1 cellular context compared by ENCODE assay signal in the genomic region with DNA sequence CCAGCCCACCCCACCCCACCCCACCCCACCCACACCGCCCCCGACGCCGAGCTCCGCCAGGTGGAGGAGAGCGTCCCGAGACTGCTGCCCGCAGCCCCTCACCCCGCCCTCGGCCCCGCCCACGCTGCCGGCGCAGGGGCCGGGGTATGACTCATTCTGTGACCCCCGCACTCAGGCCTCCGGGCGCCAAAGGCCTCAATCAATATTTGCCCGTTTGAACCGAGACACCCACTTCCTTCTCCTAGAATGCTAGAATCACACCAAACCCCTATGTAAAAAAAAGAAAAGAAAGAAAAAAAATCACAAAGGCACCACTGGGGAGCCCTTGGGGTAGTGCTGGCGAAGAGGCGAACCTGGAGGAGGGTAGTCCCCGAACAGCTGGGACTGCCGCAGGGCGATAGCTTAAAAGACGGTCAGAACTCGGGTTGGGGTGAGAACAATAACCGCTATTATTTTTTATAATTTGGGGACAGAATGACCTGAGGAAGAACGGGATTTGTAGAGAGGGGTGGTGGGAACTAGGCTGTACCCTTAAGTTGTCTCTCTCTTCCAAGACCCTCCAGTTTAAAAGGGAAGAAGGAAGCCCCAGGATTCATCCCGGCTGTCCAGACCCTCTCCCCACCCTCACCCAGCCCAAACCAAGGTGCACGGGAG.
TF ChIP-seq lines count a peak whose summit lies in the region.

No MANE protein-coding gene starts in this region.

TF ChIP-seq in HEK293, 187 proteins besides CTCF, POLR2A, EP300 and RAD21 (continued from another document and continues in another):
- TF ChIP-seq, protein P1, sequence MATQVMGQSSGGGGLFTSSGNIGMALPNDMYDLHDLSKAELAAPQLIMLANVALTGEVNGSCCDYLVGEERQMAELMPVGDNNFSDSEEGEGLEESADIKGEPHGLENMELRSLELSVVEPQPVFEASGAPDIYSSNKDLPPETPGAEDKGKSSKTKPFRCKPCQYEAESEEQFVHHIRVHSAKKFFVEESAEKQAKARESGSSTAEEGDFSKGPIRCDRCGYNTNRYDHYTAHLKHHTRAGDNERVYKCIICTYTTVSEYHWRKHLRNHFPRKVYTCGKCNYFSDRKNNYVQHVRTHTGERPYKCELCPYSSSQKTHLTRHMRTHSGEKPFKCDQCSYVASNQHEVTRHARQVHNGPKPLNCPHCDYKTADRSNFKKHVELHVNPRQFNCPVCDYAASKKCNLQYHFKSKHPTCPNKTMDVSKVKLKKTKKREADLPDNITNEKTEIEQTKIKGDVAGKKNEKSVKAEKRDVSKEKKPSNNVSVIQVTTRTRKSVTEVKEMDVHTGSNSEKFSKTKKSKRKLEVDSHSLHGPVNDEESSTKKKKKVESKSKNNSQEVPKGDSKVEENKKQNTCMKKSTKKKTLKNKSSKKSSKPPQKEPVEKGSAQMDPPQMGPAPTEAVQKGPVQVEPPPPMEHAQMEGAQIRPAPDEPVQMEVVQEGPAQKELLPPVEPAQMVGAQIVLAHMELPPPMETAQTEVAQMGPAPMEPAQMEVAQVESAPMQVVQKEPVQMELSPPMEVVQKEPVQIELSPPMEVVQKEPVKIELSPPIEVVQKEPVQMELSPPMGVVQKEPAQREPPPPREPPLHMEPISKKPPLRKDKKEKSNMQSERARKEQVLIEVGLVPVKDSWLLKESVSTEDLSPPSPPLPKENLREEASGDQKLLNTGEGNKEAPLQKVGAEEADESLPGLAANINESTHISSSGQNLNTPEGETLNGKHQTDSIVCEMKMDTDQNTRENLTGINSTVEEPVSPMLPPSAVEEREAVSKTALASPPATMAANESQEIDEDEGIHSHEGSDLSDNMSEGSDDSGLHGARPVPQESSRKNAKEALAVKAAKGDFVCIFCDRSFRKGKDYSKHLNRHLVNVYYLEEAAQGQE (tag by site-specific recombination; IDR thresholded peaks at IDR 0.05) = no peak
- TF ChIP-seq ZFP69B (tag by site-specific recombination; IDR thresholded peaks at IDR 0.05) = no peak; the same call in 1 of the 2 replicates
- TF ChIP-seq ZNF37A (tag by site-specific recombination; IDR thresholded peaks at IDR 0.05) = no peak
- TF ChIP-seq, protein P2, sequence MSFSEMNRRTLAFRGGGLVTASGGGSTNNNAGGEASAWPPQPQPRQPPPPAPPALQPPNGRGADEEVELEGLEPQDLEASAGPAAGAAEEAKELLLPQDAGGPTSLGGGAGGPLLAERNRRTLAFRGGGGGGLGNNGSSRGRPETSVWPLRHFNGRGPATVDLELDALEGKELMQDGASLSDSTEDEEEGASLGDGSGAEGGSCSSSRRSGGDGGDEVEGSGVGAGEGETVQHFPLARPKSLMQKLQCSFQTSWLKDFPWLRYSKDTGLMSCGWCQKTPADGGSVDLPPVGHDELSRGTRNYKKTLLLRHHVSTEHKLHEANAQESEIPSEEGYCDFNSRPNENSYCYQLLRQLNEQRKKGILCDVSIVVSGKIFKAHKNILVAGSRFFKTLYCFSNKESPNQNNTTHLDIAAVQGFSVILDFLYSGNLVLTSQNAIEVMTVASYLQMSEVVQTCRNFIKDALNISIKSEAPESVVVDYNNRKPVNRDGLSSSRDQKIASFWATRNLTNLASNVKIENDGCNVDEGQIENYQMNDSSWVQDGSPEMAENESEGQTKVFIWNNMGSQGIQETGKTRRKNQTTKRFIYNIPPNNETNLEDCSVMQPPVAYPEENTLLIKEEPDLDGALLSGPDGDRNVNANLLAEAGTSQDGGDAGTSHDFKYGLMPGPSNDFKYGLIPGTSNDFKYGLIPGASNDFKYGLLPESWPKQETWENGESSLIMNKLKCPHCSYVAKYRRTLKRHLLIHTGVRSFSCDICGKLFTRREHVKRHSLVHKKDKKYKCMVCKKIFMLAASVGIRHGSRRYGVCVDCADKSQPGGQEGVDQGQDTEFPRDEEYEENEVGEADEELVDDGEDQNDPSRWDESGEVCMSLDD (tag by site-specific recombination; IDR thresholded peaks at IDR 0.05) = peak; percentile 93
- TF ChIP-seq ZNF391 (tag by site-specific recombination; IDR thresholded peaks at IDR 0.05; ENCODE audit: borderline replicate concordance, low read depth) = peak; percentile 22
- no peak for TF ChIP-seq ZBTB8A (tag by site-specific recombination; IDR thresholded peaks at IDR 0.05)
- no peak for TF ChIP-seq ZNF555 (tag by site-specific recombination; conservative IDR thresholded peaks at IDR 0.05)
- TF ChIP-seq, protein P3, sequence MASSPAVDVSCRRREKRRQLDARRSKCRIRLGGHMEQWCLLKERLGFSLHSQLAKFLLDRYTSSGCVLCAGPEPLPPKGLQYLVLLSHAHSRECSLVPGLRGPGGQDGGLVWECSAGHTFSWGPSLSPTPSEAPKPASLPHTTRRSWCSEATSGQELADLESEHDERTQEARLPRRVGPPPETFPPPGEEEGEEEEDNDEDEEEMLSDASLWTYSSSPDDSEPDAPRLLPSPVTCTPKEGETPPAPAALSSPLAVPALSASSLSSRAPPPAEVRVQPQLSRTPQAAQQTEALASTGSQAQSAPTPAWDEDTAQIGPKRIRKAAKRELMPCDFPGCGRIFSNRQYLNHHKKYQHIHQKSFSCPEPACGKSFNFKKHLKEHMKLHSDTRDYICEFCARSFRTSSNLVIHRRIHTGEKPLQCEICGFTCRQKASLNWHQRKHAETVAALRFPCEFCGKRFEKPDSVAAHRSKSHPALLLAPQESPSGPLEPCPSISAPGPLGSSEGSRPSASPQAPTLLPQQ (tag by site-specific recombination; IDR thresholded peaks at IDR 0.05) = no peak
- TF ChIP-seq MYNN (tag by site-specific recombination; IDR thresholded peaks at IDR 0.05; ENCODE audit: borderline replicate concordance) = no peak
- no peak for TF ChIP-seq KLF16 (tag by site-specific recombination; IDR thresholded peaks at IDR 0.05)
- TF ChIP-seq, protein P4, sequence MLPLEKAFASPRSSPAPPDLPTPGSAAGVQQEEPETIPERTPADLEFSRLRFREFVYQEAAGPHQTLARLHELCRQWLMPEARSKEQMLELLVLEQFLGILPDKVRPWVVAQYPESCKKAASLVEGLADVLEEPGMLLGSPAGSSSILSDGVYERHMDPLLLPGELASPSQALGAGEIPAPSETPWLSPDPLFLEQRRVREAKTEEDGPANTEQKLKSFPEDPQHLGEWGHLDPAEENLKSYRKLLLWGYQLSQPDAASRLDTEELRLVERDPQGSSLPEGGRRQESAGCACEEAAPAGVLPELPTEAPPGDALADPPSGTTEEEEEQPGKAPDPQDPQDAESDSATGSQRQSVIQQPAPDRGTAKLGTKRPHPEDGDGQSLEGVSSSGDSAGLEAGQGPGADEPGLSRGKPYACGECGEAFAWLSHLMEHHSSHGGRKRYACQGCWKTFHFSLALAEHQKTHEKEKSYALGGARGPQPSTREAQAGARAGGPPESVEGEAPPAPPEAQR (tag by site-specific recombination; IDR thresholded peaks at IDR 0.05) = no peak; the same call in 1 of the 2 replicates
- TF ChIP-seq, protein P5, sequence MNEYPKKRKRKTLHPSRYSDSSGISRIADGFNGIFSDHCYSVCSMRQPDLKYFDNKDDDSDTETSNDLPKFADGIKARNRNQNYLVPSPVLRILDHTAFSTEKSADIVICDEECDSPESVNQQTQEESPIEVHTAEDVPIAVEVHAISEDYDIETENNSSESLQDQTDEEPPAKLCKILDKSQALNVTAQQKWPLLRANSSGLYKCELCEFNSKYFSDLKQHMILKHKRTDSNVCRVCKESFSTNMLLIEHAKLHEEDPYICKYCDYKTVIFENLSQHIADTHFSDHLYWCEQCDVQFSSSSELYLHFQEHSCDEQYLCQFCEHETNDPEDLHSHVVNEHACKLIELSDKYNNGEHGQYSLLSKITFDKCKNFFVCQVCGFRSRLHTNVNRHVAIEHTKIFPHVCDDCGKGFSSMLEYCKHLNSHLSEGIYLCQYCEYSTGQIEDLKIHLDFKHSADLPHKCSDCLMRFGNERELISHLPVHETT (tag by site-specific recombination; IDR thresholded peaks at IDR 0.05) = peak; percentile 51
- peak; percentile 27 for TF ChIP-seq KLF10 (tag by site-specific recombination; IDR thresholded peaks at IDR 0.05)
- TF ChIP-seq, protein P6, sequence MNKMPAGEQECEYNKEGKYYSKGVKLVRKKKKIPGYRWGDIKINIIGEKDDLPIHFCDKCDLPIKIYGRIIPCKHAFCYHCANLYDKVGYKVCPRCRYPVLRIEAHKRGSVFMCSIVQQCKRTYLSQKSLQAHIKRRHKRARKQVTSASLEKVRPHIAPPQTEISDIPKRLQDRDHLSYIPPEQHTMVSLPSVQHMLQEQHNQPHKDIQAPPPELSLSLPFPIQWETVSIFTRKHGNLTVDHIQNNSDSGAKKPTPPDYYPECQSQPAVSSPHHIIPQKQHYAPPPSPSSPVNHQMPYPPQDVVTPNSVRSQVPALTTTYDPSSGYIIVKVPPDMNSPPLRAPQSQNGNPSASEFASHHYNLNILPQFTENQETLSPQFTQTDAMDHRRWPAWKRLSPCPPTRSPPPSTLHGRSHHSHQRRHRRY (tag by site-specific recombination; IDR thresholded peaks at IDR 0.05) = no peak
- TF ChIP-seq ZSCAN23 (tag by site-specific recombination; IDR thresholded peaks at IDR 0.05) = no peak
- TF ChIP-seq ZNF114 (tag by site-specific recombination; IDR thresholded peaks at IDR 0.05) = no peak
- TF ChIP-seq ZNF138 (tag by site-specific recombination; IDR thresholded peaks at IDR 0.05; ENCODE audit: borderline replicate concordance) = no peak
- TF ChIP-seq ZBTB7A (tag by site-specific recombination; IDR thresholded peaks at IDR 0.05; ENCODE audit: low read depth) = 0 out of 2 replicates have a peak, but pooled peaks have one; percentile 16
- TF ChIP-seq, protein P7, sequence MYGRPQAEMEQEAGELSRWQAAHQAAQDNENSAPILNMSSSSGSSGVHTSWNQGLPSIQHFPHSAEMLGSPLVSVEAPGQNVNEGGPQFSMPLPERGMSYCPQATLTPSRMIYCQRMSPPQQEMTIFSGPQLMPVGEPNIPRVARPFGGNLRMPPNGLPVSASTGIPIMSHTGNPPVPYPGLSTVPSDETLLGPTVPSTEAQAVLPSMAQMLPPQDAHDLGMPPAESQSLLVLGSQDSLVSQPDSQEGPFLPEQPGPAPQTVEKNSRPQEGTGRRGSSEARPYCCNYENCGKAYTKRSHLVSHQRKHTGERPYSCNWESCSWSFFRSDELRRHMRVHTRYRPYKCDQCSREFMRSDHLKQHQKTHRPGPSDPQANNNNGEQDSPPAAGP (tag by site-specific recombination; IDR thresholded peaks at IDR 0.05) = peak; percentile 16; the same call in 1 of the 2 replicates
- no peak for TF ChIP-seq ZNF311 (tag by site-specific recombination; IDR thresholded peaks at IDR 0.05; ENCODE audit: borderline replicate concordance)
- TF ChIP-seq, protein P8, sequence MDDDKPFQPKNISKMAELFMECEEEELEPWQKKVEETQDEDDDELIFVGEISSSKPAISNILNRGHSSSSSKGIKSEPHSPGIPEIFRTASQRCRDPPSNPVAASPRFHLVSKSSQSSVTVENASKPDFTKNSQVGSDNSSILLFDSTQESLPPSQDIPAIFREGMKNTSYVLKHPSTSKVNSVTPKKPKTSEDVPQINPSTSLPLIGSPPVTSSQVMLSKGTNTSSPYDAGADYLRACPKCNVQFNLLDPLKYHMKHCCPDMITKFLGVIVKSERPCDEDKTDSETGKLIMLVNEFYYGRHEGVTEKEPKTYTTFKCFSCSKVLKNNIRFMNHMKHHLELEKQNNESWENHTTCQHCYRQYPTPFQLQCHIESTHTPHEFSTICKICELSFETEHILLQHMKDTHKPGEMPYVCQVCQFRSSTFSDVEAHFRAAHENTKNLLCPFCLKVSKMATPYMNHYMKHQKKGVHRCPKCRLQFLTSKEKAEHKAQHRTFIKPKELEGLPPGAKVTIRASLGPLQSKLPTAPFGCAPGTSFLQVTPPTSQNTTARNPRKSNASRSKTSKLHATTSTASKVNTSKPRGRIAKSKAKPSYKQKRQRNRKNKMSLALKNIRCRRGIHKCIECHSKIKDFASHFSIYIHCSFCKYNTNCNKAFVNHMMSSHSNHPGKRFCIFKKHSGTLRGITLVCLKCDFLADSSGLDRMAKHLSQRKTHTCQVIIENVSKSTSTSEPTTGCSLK (tag by site-specific recombination; IDR thresholded peaks at IDR 0.05) = no peak
- no peak for TF ChIP-seq ZNF626 (tag by site-specific recombination; IDR thresholded peaks at IDR 0.05)
- TF ChIP-seq, protein P9, sequence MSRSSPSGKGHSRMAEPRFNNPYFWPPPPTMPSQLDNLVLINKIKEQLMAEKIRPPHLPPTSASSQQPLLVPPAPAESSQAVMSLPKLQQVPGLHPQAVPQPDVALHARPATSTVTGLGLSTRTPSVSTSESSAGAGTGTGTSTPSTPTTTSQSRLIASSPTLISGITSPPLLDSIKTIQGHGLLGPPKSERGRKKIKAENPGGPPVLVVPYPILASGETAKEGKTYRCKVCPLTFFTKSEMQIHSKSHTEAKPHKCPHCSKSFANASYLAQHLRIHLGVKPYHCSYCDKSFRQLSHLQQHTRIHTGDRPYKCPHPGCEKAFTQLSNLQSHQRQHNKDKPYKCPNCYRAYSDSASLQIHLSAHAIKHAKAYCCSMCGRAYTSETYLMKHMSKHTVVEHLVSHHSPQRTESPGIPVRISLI (tag by site-specific recombination; IDR thresholded peaks at IDR 0.05) = no peak
- TF ChIP-seq ZNF175 (tag by site-specific recombination; IDR thresholded peaks at IDR 0.05) = no peak
- no peak for TF ChIP-seq ZNF677 (tag by site-specific recombination; IDR thresholded peaks at IDR 0.05)
- TF ChIP-seq SETDB1 (IDR thresholded peaks at IDR 0.05; ENCODE audit: insufficient read length, low read length) = no peak
- 0 out of 2 replicates have a peak, but pooled peaks have one; percentile 16 for TF ChIP-seq ZNF341 (tag by site-specific recombination; IDR thresholded peaks at IDR 0.05; ENCODE audit: low read depth)
- no peak for TF ChIP-seq ZNF664 (tag by site-specific recombination; IDR thresholded peaks at IDR 0.05)
- TF ChIP-seq, protein P10, sequence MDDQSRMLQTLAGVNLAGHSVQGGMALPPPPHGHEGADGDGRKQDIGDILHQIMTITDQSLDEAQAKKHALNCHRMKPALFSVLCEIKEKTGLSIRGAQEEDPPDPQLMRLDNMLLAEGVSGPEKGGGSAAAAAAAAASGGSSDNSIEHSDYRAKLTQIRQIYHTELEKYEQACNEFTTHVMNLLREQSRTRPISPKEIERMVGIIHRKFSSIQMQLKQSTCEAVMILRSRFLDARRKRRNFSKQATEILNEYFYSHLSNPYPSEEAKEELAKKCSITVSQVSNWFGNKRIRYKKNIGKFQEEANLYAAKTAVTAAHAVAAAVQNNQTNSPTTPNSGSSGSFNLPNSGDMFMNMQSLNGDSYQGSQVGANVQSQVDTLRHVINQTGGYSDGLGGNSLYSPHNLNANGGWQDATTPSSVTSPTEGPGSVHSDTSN (CRISPR knock-in tag; IDR thresholded peaks at IDR 0.05) = no peak
- TF ChIP-seq ZNF112 (tag by site-specific recombination; IDR thresholded peaks at IDR 0.05) = no peak
- TF ChIP-seq SCRT1 (tag by site-specific recombination; IDR thresholded peaks at IDR 0.05; ENCODE audit: borderline replicate concordance) = no peak
- no peak for TF ChIP-seq TRIM28 (IDR thresholded peaks at IDR 0.05; ENCODE audit: borderline replicate concordance, low read length)
- TF ChIP-seq ZNF785 (tag by site-specific recombination; IDR thresholded peaks at IDR 0.05) = no peak
- no peak; the same call in 1 of the 2 replicates for TF ChIP-seq KLF8 (tag by site-specific recombination; IDR thresholded peaks at IDR 0.05)
